Comparison of ENCODE assay signal across 15 cellular contexts in genomic region chr10:34911661-34912205, GRCh38.
A peak's percentile ranks its signal among the peaks of the same experiment; 100 is the strongest.
DNase-seq lines count a peak whose midpoint lies in the region; ATAC-seq, FAIRE-seq and TF ChIP-seq lines count a peak whose summit lies in the region.
"Had no signal": no experiment of that assay in that cellular context is flagged by ENCODE, and none has a peak within 500 bp of the region (broad histone marks: within the 10 kb centered on the region; RNA-seq: fewer than 3 reads in every experiment).

No MANE protein-coding gene starts in this region.

- H3K27me3 ChIP-seq in astrocyte (ENCODE audit: insufficient read depth, low read length) (no peaks in the 10 kb centered on the region), Karpas-422 (ENCODE audit: low read length) (no peaks in the 10 kb centered on the region)
- H3K27me3 ChIP-seq: SJSA1 had no signal

- no peak overlapping the region for H3K9ac ChIP-seq in astrocyte (ENCODE audit: low read length)
- H3K9ac ChIP-seq in Karpas-422 (ENCODE audit: low read length): no peak overlapping the region

- H2AFZ ChIP-seq in astrocyte (ENCODE audit: low read depth, low read length) (no peak overlapping the region), Karpas-422 (ENCODE audit: low read length) (no peak overlapping the region)

- no peaks in the 10 kb centered on the region for H4K20me1 ChIP-seq in astrocyte (ENCODE audit: insufficient read depth, low read length)
- H4K20me1 ChIP-seq in Karpas-422 (ENCODE audit: insufficient read depth, low read depth, low read length): no peaks in the 10 kb centered on the region

- H3K36me3 ChIP-seq in astrocyte (ENCODE audit: insufficient read depth, low read length) (no peaks in the 10 kb centered on the region), Karpas-422 (ENCODE audit: insufficient read depth, low read length) (no peaks in the 10 kb centered on the region)
- H3K36me3 ChIP-seq: SJSA1 had no signal

- H3K9me2 ChIP-seq in Karpas-422 (replicated peaks; ENCODE audit: insufficient read depth, low read length): no peaks in the 10 kb centered on the region

- H3K4me2 ChIP-seq in astrocyte (ENCODE audit: low read length) (no peak overlapping the region), Karpas-422 (ENCODE audit: low read depth, low read length, poor library complexity, severe bottlenecking) (no peak overlapping the region)

- TF ChIP-seq CTCF in astrocyte (IDR thresholded peaks at IDR 0.05; ENCODE audit: insufficient read depth, low read depth, low read length): no peak
- TF ChIP-seq CTCF in D721Med (IDR thresholded peaks at IDR 0.05; ENCODE audit: insufficient read depth, missing control alignments): no peak

- H3K4me1 ChIP-seq in astrocyte (ENCODE audit: insufficient read depth, low read length) (peaks cover 8% of the 10 kb centered on the region), Karpas-422 (ENCODE audit: low read length) (no peaks in the 10 kb centered on the region)

- FAIRE-seq in astrocyte (lab: Jason Lieb, UNC) (no peak), D721Med (lab: Jason Lieb, UNC) (no peak)

- no peak overlapping the region for H3K4me3 Mint-ChIP-seq in astrocyte (ENCODE audit: unreplicated experiment)

- DNase-seq in AG08395 (ENCODE audit: low spot score) (peak; percentile 39), GM03348 (ENCODE audit: low spot score) (peak; percentile 47), astrocyte (ENCODE audit: low read depth) (no peak), mesenteric fat pad (ENCODE audit: low spot score) (peak; percentile 53), T-helper 9 cell (no peak), Karpas-422 (no peak), D721Med (ENCODE audit: insufficient read length, low spot score) (no peak)
- DNase-seq: C1 segment of cervical spinal cord, DMS79 treated with DMSO at 0.1 percent for 48 hours, HCEC 1CT, Kasumi-1, NCI-H1694 treated with DMSO at 0.1 percent for 48 hours had no signal

- peaks cover 3% of the 10 kb centered on the region for H3K27me3 Mint-ChIP-seq in astrocyte (ENCODE audit: low read depth, unreplicated experiment)

- no peak overlapping the region for H3K27ac ChIP-seq in astrocyte (ENCODE audit: low read depth, low read length)
- H3K27ac ChIP-seq in Karpas-422 (ENCODE audit: low read length): no peak overlapping the region
- H3K27ac ChIP-seq: SJSA1 had no signal

- no peaks in the 10 kb centered on the region for H3K36me3 Mint-ChIP-seq in astrocyte (ENCODE audit: low read depth, unreplicated experiment)

- H3K9me3 Mint-ChIP-seq in astrocyte (ENCODE audit: unreplicated experiment): no peaks in the 10 kb centered on the region

- H3K9me3 ChIP-seq in astrocyte (ENCODE audit: insufficient read depth, low read depth, low read length) (no peaks in the 10 kb centered on the region), Karpas-422 (ENCODE audit: low read length) (no peaks in the 10 kb centered on the region)
- H3K9me3 ChIP-seq: SJSA1 had no signal

- H3K4me1 Mint-ChIP-seq in astrocyte (ENCODE audit: low read depth, unreplicated experiment): peaks cover 13% of the 10 kb centered on the region

- peak overlapping the region; percentile 41 for H3K27ac Mint-ChIP-seq in astrocyte (ENCODE audit: unreplicated experiment)

- ATAC-seq in GM19452 (IDR thresholded peaks at IDR 0.05; ENCODE audit: unreplicated experiment): no peak
- ATAC-seq: Panc1 had no signal

- H3K4me3 ChIP-seq in astrocyte (ENCODE audit: insufficient read depth, low read depth, low read length): no peak overlapping the region
- no peak overlapping the region for H3K4me3 ChIP-seq in Karpas-422 (ENCODE audit: low read length)
- H3K4me3 ChIP-seq: SJSA1 had no signal

- H3K79me2 ChIP-seq in astrocyte (ENCODE audit: insufficient read depth, low read length): no peaks in the 10 kb centered on the region
- H3K79me2 ChIP-seq in Karpas-422 (ENCODE audit: low read length): no peaks in the 10 kb centered on the region

Comparison
In these comparisons a context has a peak if more than half of its experiments do, and no peak if none do; other contexts are left out.
1. DNase-seq: peak in AG08395 (single experiment), GM03348 (single experiment) and mesenteric fat pad (single experiment); none in astrocyte (single experiment), T-helper 9 cell (single experiment), Karpas-422 (single experiment) and D721Med (single experiment).